Comparison of ENCODE assay signal across 19 cellular contexts in the genomic region with DNA sequence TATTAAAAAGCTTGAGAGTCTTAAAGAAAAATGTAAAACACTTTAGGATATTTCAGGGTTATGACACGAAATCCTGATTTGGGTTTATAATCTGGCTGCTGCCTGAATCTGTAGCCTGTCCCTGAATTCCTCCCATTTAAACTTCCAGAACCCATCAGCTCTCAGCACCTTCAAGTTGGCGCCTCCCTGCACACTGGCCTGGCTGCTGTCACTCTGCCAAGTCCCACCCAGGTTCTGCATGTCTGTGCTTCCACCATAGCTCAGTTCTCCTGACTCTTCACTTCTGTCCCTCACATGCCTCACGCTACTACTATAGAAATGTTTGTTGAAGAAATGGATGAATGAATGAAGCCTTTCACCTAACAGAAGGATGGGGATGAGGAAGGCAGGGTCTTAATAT.
"Had no signal": no experiment of that assay in that cellular context is flagged by ENCODE, and none has a peak within 500 bp of the region (broad histone marks: within the 10 kb centered on the region; RNA-seq: fewer than 3 reads in every experiment).

No MANE protein-coding gene starts in this region.

- ATAC-seq: activated CD4-positive, alpha-beta T cell treated with anti-CD3 and anti-CD28 coated beads for 36 hours; left lobe of liver; stimulated activated naive CD8-positive, alpha-beta T cell treated with anti-CD3 and anti-CD28 coated beads, Interleukin-15, Interleukin-2, amounts not matched to agents 100 U/mL and 50 U/mL, for 24 hours had no signal

- DNase-seq: activated B cell treated with CpG ODN at 0.5 μM for 24 hours; activated CD4-positive, alpha-beta T cell treated with anti-CD3 and anti-CD28 coated beads for 36 hours; activated CD4-positive, alpha-beta T cell treated with anti-CD3 and anti-CD28 coated beads, Interleukin-2, amount 50 U/mL, for 4 hours; activated CD8-positive, alpha-beta memory T cell treated with anti-CD3 and anti-CD28 coated beads for 24 hours; activated naive CD4-positive, alpha-beta T cell treated with Interleukin-2 at 50 U/mL for 16 hours; activated naive CD8-positive, alpha-beta T cell treated with anti-CD3 and anti-CD28 coated beads for 36 hours; activated T-cell treated with anti-CD3 and anti-CD28 coated beads, Interleukin-2, amount 50 U/mL, for 48 hours; cerebellar nuclear complex; cortex of kidney; endodermal cell; foreskin fibroblast; immature natural killer cell; midbrain; ovary; stimulated activated CD4-positive, alpha-beta T cell treated with anti-CD3 and anti-CD28 coated beads, Interleukin-4, amount 100 ng/mL, for 24 hours; stimulated activated naive CD8-positive, alpha-beta T cell treated with anti-CD3 and anti-CD28 coated beads, Interleukin-15, Interleukin-2, amounts not matched to agents 100 U/mL and 50 U/mL, for 24 hours; T1000 had no signal

- H3K4me3 ChIP-seq: ovary, prostate gland had no signal
